8 cellular contexts compared by ENCODE assay signal in genomic region chr1:161738627-161739287, GRCh38. TPM values are rescaled to one million over a fixed set of nuclear protein-coding genes. Genes with fewer than 3 reads are reported as not detected.
DNase-seq lines count a peak whose midpoint lies in the region; ATAC-seq and TF ChIP-seq lines count a peak whose summit lies in the region.

No MANE protein-coding gene starts in this region.

- peak overlapping the region in 1 of 2 donors; percentile 35 for H3K4me3 Mint-ChIP-seq in CD14-positive monocyte
- no peak overlapping the region for H3K4me3 Mint-ChIP-seq in activated CD8-positive, alpha-beta T cell treated with anti-CD3 and anti-CD28 coated beads for 36 hours

- no peak overlapping the region for H3K27ac ChIP-seq in fibroblast of lung (ENCODE audit: insufficient read depth, low read length)
- peak overlapping the region; percentile 37 for H3K27ac ChIP-seq in neutrophil

- peaks cover 3% of the 10 kb centered on the region for H3K4me1 ChIP-seq in fibroblast of lung (ENCODE audit: control insufficient read depth, extremely low read depth, insufficient read depth, low read length)
- peaks cover 32 to 33% of the 10 kb centered on the region in 2 experiments for H3K4me1 ChIP-seq in neutrophil (ENCODE audit: control insufficient read depth in 1 of 2, insufficient read depth in 1 of 2, low read depth in 1 of 2, low read length in 1 of 2)

- H3K36me3 ChIP-seq in fibroblast of lung (ENCODE audit: control insufficient read depth, insufficient read depth, low read length): no peaks in the 10 kb centered on the region
- no peaks in the 10 kb centered on the region for H3K36me3 ChIP-seq in neutrophil

- POLR2A ChIA-PET in activated CD8-positive, alpha-beta T cell treated with anti-CD3 and anti-CD28 coated beads for 36 hours (lab: Charles Lee): no interaction called here

- no peaks in the 10 kb centered on the region for H3K9me3 ChIP-seq in fibroblast of lung (ENCODE audit: control insufficient read depth, insufficient read depth, low read depth, low read length)
- no peaks in the 10 kb centered on the region for H3K9me3 ChIP-seq in neutrophil

- H4K20me1 ChIP-seq in fibroblast of lung (ENCODE audit: control insufficient read depth, extremely low read depth, insufficient read depth, low read length): no peaks in the 10 kb centered on the region

- DNase-seq in CD14-positive monocyte (ENCODE audit: low spot score) (peak; percentile 65), NCI-H69 (lab: John Stamatoyannopoulos, UW) (peak; percentile 43), fibroblast of lung (ENCODE audit: low read depth in 2 of 2) (peak; percentile 74 to 84), NCI-H1694 (lab: John Stamatoyannopoulos, UW) (no peak)
- peak; percentile 82 for DNase-seq in activated CD8-positive, alpha-beta T cell treated with anti-CD3 and anti-CD28 coated beads for 36 hours

- no peak overlapping the region for H3K9ac ChIP-seq in fibroblast of lung (ENCODE audit: insufficient read depth, low read length)

- H3K27me3 ChIP-seq in fibroblast of lung (ENCODE audit: control insufficient read depth, insufficient read depth, low read length): no peaks in the 10 kb centered on the region
- peaks cover 7% of the 10 kb centered on the region for H3K27me3 ChIP-seq in neutrophil

- intact Hi-C loops in CD14-positive monocyte (cut with micrococcal nuclease): no loop called here
- intact Hi-C loops in activated CD8-positive, alpha-beta T cell treated with anti-CD3 and anti-CD28 coated beads for 36 hours (cut with micrococcal nuclease): loop anchor here (5.0 to 10.0 kb wide), 2 partner anchors 91 to 114 kb away; no protein-coding TSS in a partner anchor

- peaks cover 20 to 46% (median 41%) of the 10 kb centered on the region in 3 donors for H3K27me3 Mint-ChIP-seq in CD14-positive monocyte (ENCODE audit: low read depth in 3 of 3)
- H3K27me3 Mint-ChIP-seq in activated CD8-positive, alpha-beta T cell treated with anti-CD3 and anti-CD28 coated beads for 36 hours: peaks cover 3% of the 10 kb centered on the region

- H3K9me3 Mint-ChIP-seq in CD14-positive monocyte: peaks cover 0 to 2% (median 0%) of the 10 kb centered on the region in 7 donors
- no peaks in the 10 kb centered on the region for H3K9me3 Mint-ChIP-seq in activated CD8-positive, alpha-beta T cell treated with anti-CD3 and anti-CD28 coated beads for 36 hours

- H3K4me1 Mint-ChIP-seq in CD14-positive monocyte: peaks cover 38% of the 10 kb centered on the region
- peaks cover 43% of the 10 kb centered on the region for H3K4me1 Mint-ChIP-seq in activated CD8-positive, alpha-beta T cell treated with anti-CD3 and anti-CD28 coated beads for 36 hours (ENCODE audit: low read depth)

- no peaks in the 10 kb centered on the region for H3K79me2 ChIP-seq in fibroblast of lung (ENCODE audit: control insufficient read depth, insufficient read depth, low read length)

- H3K27ac Mint-ChIP-seq in CD14-positive monocyte: peak overlapping the region; percentile 71 to 93 (median 90)
- peak overlapping the region; percentile 56 for H3K27ac Mint-ChIP-seq in activated CD8-positive, alpha-beta T cell treated with anti-CD3 and anti-CD28 coated beads for 36 hours

- TF ChIP-seq CTCF in CD14-positive monocyte (IDR thresholded peaks at IDR 0.05): peak; percentile 70
- peak; percentile 54 for TF ChIP-seq CTCF in activated CD8-positive, alpha-beta T cell treated with anti-CD3 and anti-CD28 coated beads for 36 hours (IDR thresholded peaks at IDR 0.05)
- peak; percentile 54 to 67 for TF ChIP-seq CTCF in fibroblast of lung (conservative IDR thresholded peaks at IDR 0.05 in 1 of 2, IDR thresholded peaks at IDR 0.05 in 1 of 2; ENCODE audit: low read depth in 1 of 2, low read length in 2 of 2)
- peak; percentile 54 for TF ChIP-seq CTCF in neutrophil (IDR thresholded peaks at IDR 0.05)

- peak; percentile 69 for ATAC-seq in GM18907 (IDR thresholded peaks at IDR 0.05; ENCODE audit: unreplicated experiment)
- ATAC-seq in HG03095 (IDR thresholded peaks at IDR 0.05; ENCODE audit: unreplicated experiment): peak; percentile 64
- peak; percentile 76 for ATAC-seq in activated CD8-positive, alpha-beta T cell treated with anti-CD3 and anti-CD28 coated beads for 36 hours

- CTCF ChIA-PET in activated CD8-positive, alpha-beta T cell treated with anti-CD3 and anti-CD28 coated beads for 36 hours (lab: Charles Lee): interaction anchor here (0.6 to 9.1 kb wide), 16 partner anchors 8 to 298 kb away, joined by 3 to 69 read pairs (median 6); partner anchors contain the start of genes DUSP12 and FCRLA

- H3K4me2 ChIP-seq in fibroblast of lung (ENCODE audit: extremely low read depth, insufficient read depth, low read length): no peak overlapping the region

- H2AFZ ChIP-seq in fibroblast of lung (ENCODE audit: low read length): no peak overlapping the region

- H3K36me3 Mint-ChIP-seq in CD14-positive monocyte: no peaks in the 10 kb centered on the region
- no peaks in the 10 kb centered on the region for H3K36me3 Mint-ChIP-seq in activated CD8-positive, alpha-beta T cell treated with anti-CD3 and anti-CD28 coated beads for 36 hours (ENCODE audit: low read depth)

- H3K4me3 ChIP-seq in fibroblast of lung (replicated peaks in 1 of 4; ENCODE audit: control extremely low read depth in 1 of 4, insufficient read depth in 1 of 4, low read depth in 3 of 4, low read length in 4 of 4) (no peak overlapping the region), neutrophil (ENCODE audit: low read depth in 1 of 2, low read length in 1 of 2) (no peak overlapping the region)

RNA-seq across cellular contexts. Expression of gene DUSP12, which starts 10.8 kb away (rescaled TPM):
- polyA plus RNA-seq in CD14-positive monocyte (10 to 100 TPM; 30.5 to 32.0 TPM), fibroblast of lung (35.6 and 36.1 TPM in 2 replicates)
- 10 to 100 TPM; 25.3 to 25.4 TPM for total RNA-seq in activated CD8-positive, alpha-beta T cell treated with anti-CD3 and anti-CD28 coated beads for 36 hours
- 34.2 and 35.8 TPM in 2 replicates for total RNA-seq in fibroblast of lung
- polyA plus RNA-seq in fibroblast of lung (2012): 22.7 and 25.2 TPM in 2 replicates
- 0.41 and 6.0 TPM in 2 replicates for polyA minus RNA-seq in fibroblast of lung (ENCODE audit: low replicate concordance)

RNA-seq across cellular contexts. Expression of gene FCRLB, which starts 17.4 kb away (rescaled TPM):
- polyA plus RNA-seq in CD14-positive monocyte: under 1 TPM; 0.36 to 0.39 TPM
- under 1 TPM; 0.49 to 0.68 TPM for total RNA-seq in activated CD8-positive, alpha-beta T cell treated with anti-CD3 and anti-CD28 coated beads for 36 hours
- 0.77 and 1.2 TPM in 2 replicates for total RNA-seq in fibroblast of lung
- polyA plus RNA-seq in fibroblast of lung: 0.45 and 1.1 TPM in 2 replicates
- polyA plus RNA-seq in fibroblast of lung (2012): 0.38 and 1.9 TPM in 2 replicates
- polyA minus RNA-seq in fibroblast of lung (ENCODE audit: low replicate concordance): 0.15 and 1.1 TPM in 2 replicates

RNA-seq across cellular contexts. Expression of gene ATF6, which starts 27.4 kb away (rescaled TPM):
- 10 to 100 TPM; 22.2 to 25.6 TPM for polyA plus RNA-seq in CD14-positive monocyte
- total RNA-seq in activated CD8-positive, alpha-beta T cell treated with anti-CD3 and anti-CD28 coated beads for 36 hours: 10 to 100 TPM; 16.9 to 17.3 TPM
- total RNA-seq in fibroblast of lung: 19.5 and 25.3 TPM in 2 replicates
- polyA plus RNA-seq in fibroblast of lung: 24.8 and 27.4 TPM in 2 replicates
- 14.1 and 16.6 TPM in 2 replicates for polyA plus RNA-seq in fibroblast of lung (2012)
- 6.5 and 7.0 TPM in 2 replicates for polyA minus RNA-seq in fibroblast of lung (ENCODE audit: low replicate concordance)

RNA-seq across cellular contexts. Expression of gene FCRLA, which starts 31.7 kb away (rescaled TPM):
- polyA plus RNA-seq in CD14-positive monocyte (under 1 TPM; 0.39 to 0.51 TPM), fibroblast of lung (0.56 and 0.68 TPM in 2 replicates)
- total RNA-seq in activated CD8-positive, alpha-beta T cell treated with anti-CD3 and anti-CD28 coated beads for 36 hours: not detected
- under 0.01 and 0.17 TPM in 2 replicates for total RNA-seq in fibroblast of lung
- polyA plus RNA-seq in fibroblast of lung (2012): 0.41 and 0.50 TPM in 2 replicates
- 0.37 TPM in 1 of 2 replicates, not detected in the other for polyA minus RNA-seq in fibroblast of lung (ENCODE audit: low replicate concordance)
